Comparison of ENCODE assay signal across 9 cellular contexts in genomic region chr11:46363455-46363920, GRCh38. TPM values are rescaled to one million over a fixed set of nuclear protein-coding genes. Genes with fewer than 3 reads are reported as not detected.
DNase-seq lines count a peak whose midpoint lies in the region; ATAC-seq and TF ChIP-seq lines count a peak whose summit lies in the region.
"Had no signal": no experiment of that assay in that cellular context is flagged by ENCODE, and none has a peak within 500 bp of the region (broad histone marks: within the 10 kb centered on the region; RNA-seq: fewer than 3 reads in every experiment).

No MANE protein-coding gene starts in this region.

- TF ChIP-seq CTCF in smooth muscle cell (IDR thresholded peaks at IDR 0.05; ENCODE audit: borderline replicate concordance, insufficient read depth, poor library complexity, severe bottlenecking) = no peak

- H3K27me3 ChIP-seq in right cardiac atrium (ENCODE audit: control insufficient read depth, insufficient read depth) = no peaks in the 10 kb centered on the region
- H3K27me3 ChIP-seq in smooth muscle cell (ENCODE audit: low read depth) = no peaks in the 10 kb centered on the region

- ATAC-seq in right cardiac atrium (peak; percentile 54 to 68), GM18498 (IDR thresholded peaks at IDR 0.05; ENCODE audit: unreplicated experiment) (no peak)

- H3K4me2 ChIP-seq in smooth muscle cell = peak overlapping the region; percentile 43

- intact Hi-C loops in right cardiac atrium (cut with DNase I) = no loop called here

- WGBS in right cardiac atrium = 39% methylated on average over 20 of the region's 20 CpGs
- 71% methylated on average over 20 of the region's 20 CpGs for WGBS in smooth muscle cell (ENCODE audit: low lambda C conversion rate)

- H3K27ac ChIP-seq in angular gyrus (ENCODE audit: low read depth, low read length) (peak overlapping the region; percentile 98), right cardiac atrium (ENCODE audit: low read length) (peak overlapping the region; percentile 83), smooth muscle cell (ENCODE audit: low read depth) (peak overlapping the region; percentile 67)

- H3K36me3 ChIP-seq in smooth muscle cell (ENCODE audit: low read depth) = no peaks in the 10 kb centered on the region

- H3K9me3 ChIP-seq in right cardiac atrium (ENCODE audit: control insufficient read depth, low read length) = no peaks in the 10 kb centered on the region
- H3K9me3 ChIP-seq in smooth muscle cell (replicated peaks; ENCODE audit: low read depth) = no peaks in the 10 kb centered on the region

- no peaks in the 10 kb centered on the region for H3F3A ChIP-seq in smooth muscle cell (ENCODE audit: low read depth)

- peaks cover 10% of the 10 kb centered on the region for H3K4me1 ChIP-seq in right cardiac atrium (ENCODE audit: control insufficient read depth, insufficient read depth, low read length)
- peaks cover 17% of the 10 kb centered on the region for H3K4me1 ChIP-seq in smooth muscle cell (ENCODE audit: low read depth)

- peaks cover 87% of the 10 kb centered on the region for H4K20me1 ChIP-seq in smooth muscle cell (ENCODE audit: low read depth)

- peak; percentile 73 for DNase-seq in HK-2 (ENCODE audit: unreplicated experiment)
- DNase-seq in right cardiac atrium = peak; percentile 72 to 89 (median 79)
- DNase-seq in smooth muscle cell (lab: John Stamatoyannopoulos, UW; ENCODE audit: unreplicated experiment) = no peak
- DNase-seq in NCI-H446 treated with DMSO at 0.1 percent for 48 hours (lab: John Stamatoyannopoulos, UW) = no peak
- no peak for DNase-seq in mucosa of gallbladder (ENCODE audit: low spot score)
- DNase-seq in stimulated activated CD4-positive, alpha-beta T cell treated with anti-CD3 and anti-CD28 coated beads, Interleukin-4, amount 100 ng/mL, for 1 hour = no peak

- peaks cover 37% of the 10 kb centered on the region for H3K79me2 ChIP-seq in smooth muscle cell (ENCODE audit: low read depth)

- H3K4me3 ChIP-seq in right cardiac atrium (ENCODE audit: low read length) = no peak overlapping the region
- H3K4me3 ChIP-seq in smooth muscle cell = no peak overlapping the region

- peak overlapping the region; percentile 65 for H3K9ac ChIP-seq in smooth muscle cell (ENCODE audit: low read depth)

- no peak overlapping the region for H2AFZ ChIP-seq in smooth muscle cell (ENCODE audit: low read depth)

RNA-seq across cellular contexts. Expression of gene DGKZ, which starts 16.2 kb away (rescaled TPM):
- 100 to 1,000 TPM in 2 of 4 donors, 10 to 100 TPM in 2; 75.8 to 108 (median 100) TPM for total RNA-seq in right cardiac atrium
- 87.5 TPM for polyA plus RNA-seq in right cardiac atrium
- 32.2 and 42.1 TPM in 2 replicates for total RNA-seq in smooth muscle cell
- 30.7 and 52.0 TPM in 2 replicates for polyA plus RNA-seq in smooth muscle cell
- 83.8 TPM for total RNA-seq in mucosa of gallbladder

RNA-seq across cellular contexts. Expression of gene MDK, which starts 18.0 kb away (rescaled TPM):
- total RNA-seq in right cardiac atrium (10 to 100 TPM in 3 of 4 donors, 1 to 10 TPM in 1; 9.9 to 18.8 (median 11.9) TPM), smooth muscle cell (403 and 490 TPM in 2 replicates), mucosa of gallbladder (106 TPM)
- polyA plus RNA-seq in right cardiac atrium (10.1 TPM), smooth muscle cell (667 and 755 TPM in 2 replicates)

RNA-seq across cellular contexts. Expression of gene CHRM4, which starts 28.1 kb away (rescaled TPM):
- under 1 TPM in 2 of 4 donors, not detected in 2; 0.14 to 0.53 TPM for total RNA-seq in right cardiac atrium
- 0.20 TPM for polyA plus RNA-seq in right cardiac atrium
- total RNA-seq in smooth muscle cell = 4.7 and 5.6 TPM in 2 replicates
- polyA plus RNA-seq in smooth muscle cell = 11.1 and 20.0 TPM in 2 replicates
- not detected for total RNA-seq in mucosa of gallbladder
- total RNA-seq: NCI-H460 had no signal

Comparison
In these comparisons a context has a peak if more than half of its experiments do, and no peak if none do; other contexts are left out.
1. DNase-seq: peak in HK-2 (single experiment) and right cardiac atrium (3 of 3); none in smooth muscle cell (single experiment), NCI-H446 treated with DMSO at 0.1 percent for 48 hours (single experiment), mucosa of gallbladder (single experiment) and stimulated activated CD4-positive, alpha-beta T cell treated with anti-CD3 and anti-CD28 coated beads, Interleukin-4, amount 100 ng/mL, for 1 hour (single experiment).
2. Peak in every context shown above with its lines, with median percentiles within 50 percentile points of each other: H3K27ac ChIP-seq.